8 cellular contexts compared by ENCODE assay signal in the genomic region with DNA sequence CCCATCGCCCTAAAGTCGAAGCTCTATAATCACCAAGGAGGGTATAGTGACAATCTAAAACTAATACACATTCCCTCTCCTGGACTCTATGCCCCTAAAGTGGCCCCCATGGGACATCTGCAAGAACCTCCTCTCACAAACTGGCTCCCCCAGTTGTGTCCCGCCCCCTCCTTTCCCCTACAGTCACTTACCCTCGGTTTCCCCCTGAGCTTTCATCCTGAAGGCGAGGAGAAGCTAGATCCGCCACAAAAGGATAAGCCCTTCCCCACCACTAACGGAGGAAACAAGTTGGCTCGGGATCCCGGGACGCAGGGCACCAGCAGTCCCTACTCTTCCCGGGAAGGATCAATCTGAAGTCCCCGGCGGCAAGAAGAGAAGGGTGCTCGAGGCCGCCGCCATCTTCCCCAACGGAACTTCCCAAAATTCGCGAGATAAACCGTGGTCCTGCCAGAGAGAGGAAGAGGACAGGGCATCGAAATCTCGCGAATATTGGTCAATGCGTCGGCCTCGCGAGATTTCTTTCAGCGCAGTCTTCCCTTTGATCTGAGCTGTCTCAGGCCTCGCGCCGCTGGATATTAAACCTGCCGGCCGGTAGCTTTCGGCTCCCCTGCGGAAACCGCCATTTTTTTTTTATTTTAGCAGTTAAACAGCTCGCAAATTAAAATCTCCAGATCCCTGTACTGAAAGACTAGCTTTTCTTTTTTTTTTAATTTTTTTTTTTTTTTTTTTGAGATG. TPM values are rescaled to one million over a fixed set of nuclear protein-coding genes. Genes with fewer than 3 reads are reported as not detected.
DNase-seq lines count a peak whose midpoint lies in the region; ATAC-seq and TF ChIP-seq lines count a peak whose summit lies in the region.

A gene with protein sequence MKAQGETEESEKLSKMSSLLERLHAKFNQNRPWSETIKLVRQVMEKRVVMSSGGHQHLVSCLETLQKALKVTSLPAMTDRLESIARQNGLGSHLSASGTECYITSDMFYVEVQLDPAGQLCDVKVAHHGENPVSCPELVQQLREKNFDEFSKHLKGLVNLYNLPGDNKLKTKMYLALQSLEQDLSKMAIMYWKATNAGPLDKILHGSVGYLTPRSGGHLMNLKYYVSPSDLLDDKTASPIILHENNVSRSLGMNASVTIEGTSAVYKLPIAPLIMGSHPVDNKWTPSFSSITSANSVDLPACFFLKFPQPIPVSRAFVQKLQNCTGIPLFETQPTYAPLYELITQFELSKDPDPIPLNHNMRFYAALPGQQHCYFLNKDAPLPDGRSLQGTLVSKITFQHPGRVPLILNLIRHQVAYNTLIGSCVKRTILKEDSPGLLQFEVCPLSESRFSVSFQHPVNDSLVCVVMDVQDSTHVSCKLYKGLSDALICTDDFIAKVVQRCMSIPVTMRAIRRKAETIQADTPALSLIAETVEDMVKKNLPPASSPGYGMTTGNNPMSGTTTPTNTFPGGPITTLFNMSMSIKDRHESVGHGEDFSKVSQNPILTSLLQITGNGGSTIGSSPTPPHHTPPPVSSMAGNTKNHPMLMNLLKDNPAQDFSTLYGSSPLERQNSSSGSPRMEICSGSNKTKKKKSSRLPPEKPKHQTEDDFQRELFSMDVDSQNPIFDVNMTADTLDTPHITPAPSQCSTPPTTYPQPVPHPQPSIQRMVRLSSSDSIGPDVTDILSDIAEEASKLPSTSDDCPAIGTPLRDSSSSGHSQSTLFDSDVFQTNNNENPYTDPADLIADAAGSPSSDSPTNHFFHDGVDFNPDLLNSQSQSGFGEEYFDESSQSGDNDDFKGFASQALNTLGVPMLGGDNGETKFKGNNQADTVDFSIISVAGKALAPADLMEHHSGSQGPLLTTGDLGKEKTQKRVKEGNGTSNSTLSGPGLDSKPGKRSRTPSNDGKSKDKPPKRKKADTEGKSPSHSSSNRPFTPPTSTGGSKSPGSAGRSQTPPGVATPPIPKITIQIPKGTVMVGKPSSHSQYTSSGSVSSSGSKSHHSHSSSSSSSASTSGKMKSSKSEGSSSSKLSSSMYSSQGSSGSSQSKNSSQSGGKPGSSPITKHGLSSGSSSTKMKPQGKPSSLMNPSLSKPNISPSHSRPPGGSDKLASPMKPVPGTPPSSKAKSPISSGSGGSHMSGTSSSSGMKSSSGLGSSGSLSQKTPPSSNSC (N-terminal part only) (minus strand): TSS at position 417 of the 735 bp plus-strand sequence. CDS start 201 bp downstream, at position 216.

- H3K36me3 ChIP-seq in left ventricle myocardium inferior (peaks cover 26% of the 10 kb centered on the region), prostate gland (no peaks in the 10 kb centered on the region), urinary bladder (ENCODE audit: insufficient read depth) (peaks cover 3% of the 10 kb centered on the region)

- peak within 1 kb of the TSS; percentile 97 for H3K27ac Mint-ChIP-seq in T-helper 17 cell

- in situ Hi-C loops in GM13977 (cut with MboI; ENCODE audit: low pct_unique_long_range_greater_than_20kb, low sequenced_read_pairs, unreplicated experiment): no loop called here

- ATAC-seq in HG02885 (IDR thresholded peaks at IDR 0.05; ENCODE audit: poor library complexity, unreplicated experiment) (peak; percentile 94), T-helper 17 cell (peak; percentile 95)

- H3K4me1 ChIP-seq in left ventricle myocardium inferior: peaks cover 19% of the 10 kb centered on the region
- H3K4me1 ChIP-seq in prostate gland (replicated peaks): no peaks in the 10 kb centered on the region
- no peaks in the 10 kb centered on the region for H3K4me1 ChIP-seq in urinary bladder (ENCODE audit: insufficient read depth)

- peak within 1 kb of the TSS; percentile 84 for H3K4me3 ChIP-seq in left ventricle myocardium inferior
- peak within 1 kb of the TSS; percentile 42 to 67 for H3K4me3 ChIP-seq in prostate gland
- H3K4me3 ChIP-seq in urinary bladder (ENCODE audit: low read depth, low read length): peak within 1 kb of the TSS; percentile 63

- under 1% methylated on average over 37 of the region's 37 CpGs for WGBS in prostate gland
- WGBS in urinary bladder: under 1% methylated on average over 37 of the region's 37 CpGs

- TF ChIP-seq POLR2A in prostate gland (IDR thresholded peaks at IDR 0.05): peak; percentile 49

- H3K27me3 ChIP-seq in left ventricle myocardium inferior (ENCODE audit: low read depth) (no peaks in the 10 kb centered on the region), prostate gland (replicated peaks; ENCODE audit: insufficient read depth) (no peaks in the 10 kb centered on the region)

- no peaks in the 10 kb centered on the region for H3K27me3 Mint-ChIP-seq in T-helper 17 cell

- DNase-seq in GM13977 (ENCODE audit: low spot score) (peak; percentile 95), NCI-H1694 treated with DMSO at 0.1 percent for 48 hours (lab: John Stamatoyannopoulos, UW) (peak; percentile 100), T-helper 17 cell (peak; percentile 79 to 87 (median 83)), amygdala (lab: John Stamatoyannopoulos, UW) (peak; percentile 18 to 93 (median 81)), left ventricle myocardium inferior (peak; percentile 94), prostate gland (ENCODE audit: low spot score) (peak; percentile 93)

- TF ChIP-seq CTCF in GM13977 (IDR thresholded peaks at IDR 0.05; ENCODE audit: extremely low read depth, insufficient read depth, missing control alignments) (no peak), left ventricle myocardium inferior (IDR thresholded peaks at IDR 0.05; ENCODE audit: borderline replicate concordance) (no peak), prostate gland (IDR thresholded peaks at IDR 0.05) (peak in 1 of 4 experiments; percentile 10)

- no peaks in the 10 kb centered on the region for H3K9me3 ChIP-seq in T-helper 17 cell (ENCODE audit: control insufficient read depth, low read length, poor library complexity, severe bottlenecking)
- no peaks in the 10 kb centered on the region for H3K9me3 ChIP-seq in left ventricle myocardium inferior (replicated peaks)
- H3K9me3 ChIP-seq in prostate gland: no peaks in the 10 kb centered on the region

- intact Hi-C loops in left ventricle myocardium inferior (cut with micrococcal nuclease): no loop called here
- intact Hi-C loops in prostate gland (cut with DNase I): no loop called here

- peaks cover 14% of the 10 kb centered on the region for H3K4me1 Mint-ChIP-seq in T-helper 17 cell

- no peaks in the 10 kb centered on the region for H3K36me3 Mint-ChIP-seq in T-helper 17 cell (ENCODE audit: low read depth)

- peak within 1 kb of the TSS; percentile 94 for H3K4me3 Mint-ChIP-seq in T-helper 17 cell

- H3K27ac ChIP-seq in left ventricle myocardium inferior (replicated peaks) (peak within 1 kb of the TSS; percentile 79), prostate gland (peak within 1 kb of the TSS; percentile 62 to 72), urinary bladder (ENCODE audit: low read depth) (peak within 1 kb of the TSS; percentile 53)

RNA-seq across cellular contexts. Expression of the gene that starts here (rescaled TPM):
- 10 to 100 TPM; 37.8 to 41.3 TPM for total RNA-seq in T-helper 17 cell
- total RNA-seq in left ventricle myocardium inferior: 21.8 TPM
- total RNA-seq in prostate gland: 10 to 100 TPM; 22.9 to 39.7 TPM
- total RNA-seq in urinary bladder: 27.4 TPM
- 17.1 TPM for polyA plus RNA-seq in urinary bladder

Comparison
In these comparisons a context has a peak if more than half of its experiments do, and no peak if none do; other contexts are left out.
1. Peak in every context shown above with its lines: DNase-seq, ATAC-seq, H3K4me3 ChIP-seq and H3K27ac ChIP-seq.